Comparison of ENCODE assay signal across 9 cellular contexts in the genomic region with DNA sequence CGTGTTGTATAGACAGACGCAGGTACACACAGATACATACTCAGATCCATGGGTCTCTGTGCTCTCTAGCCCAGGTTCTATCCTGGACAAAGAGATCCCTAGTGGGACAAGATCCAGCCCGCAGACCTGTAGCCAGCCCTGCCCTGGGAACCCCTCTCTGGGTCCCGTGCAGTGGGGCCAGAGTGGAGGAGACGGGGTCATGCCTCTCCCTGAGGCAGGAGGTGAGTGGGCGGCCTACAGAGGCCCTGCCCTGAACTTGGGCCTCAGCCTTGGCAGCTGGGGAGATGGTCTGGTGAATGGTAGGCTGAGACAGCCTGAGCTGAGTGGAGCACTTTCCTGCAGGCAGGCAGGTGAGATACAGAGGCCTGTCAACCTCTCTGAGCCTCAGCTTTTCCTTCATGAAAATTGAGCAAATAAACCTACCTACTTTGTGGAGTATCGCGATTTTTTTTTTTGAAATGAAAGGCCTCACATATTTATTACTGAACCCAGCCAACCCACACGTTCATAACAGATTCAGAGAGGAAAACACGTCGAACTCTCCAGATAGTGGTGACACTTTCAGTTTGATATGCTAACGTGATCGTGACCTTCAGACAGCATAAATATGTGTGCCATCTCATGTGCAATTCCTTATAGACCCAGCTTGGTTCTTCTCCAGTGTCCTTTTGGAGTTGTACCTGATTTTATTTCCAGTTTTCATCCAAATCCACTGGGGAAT. TPM values are rescaled to one million over a fixed set of nuclear protein-coding genes. Genes with fewer than 3 reads are reported as not detected.
A peak's percentile ranks its signal among the peaks of the same experiment; 100 is the strongest.
DNase-seq lines count a peak whose midpoint lies in the region; ATAC-seq and TF ChIP-seq lines count a peak whose summit lies in the region.
"Had no signal": no experiment of that assay in that cellular context is flagged by ENCODE, and none has a peak within 500 bp of the region (broad histone marks: within the 10 kb centered on the region; RNA-seq: fewer than 3 reads in every experiment).

No MANE protein-coding gene starts in this region.

- peak overlapping the region in 3 of 4 donors; percentile 50 to 85 (median 56) for H3K4me3 Mint-ChIP-seq in IgD-negative memory B cell
- peak overlapping the region; percentile 81 for H3K4me3 Mint-ChIP-seq in activated T-helper 1 cell treated with anti-CD3 and anti-CD28 coated beads, Interleukin-12 subunit alpha, Interleukin-12 subunit beta, Interleukin-2, Interleukin-4 antibody, amounts not matched to agents 30 ng/mL and 10 ng/mL and 1 ng/mL, durations not matched to agents 14 hours and 24 hours and 36 hours
- H3K4me3 Mint-ChIP-seq in mesothelial cell of epicardium: no peak overlapping the region
- H3K4me3 Mint-ChIP-seq in stimulated activated naive CD8-positive, alpha-beta T cell treated with anti-CD3 and anti-CD28 coated beads, Interleukin-15, amount 100 ng/mL, for 72 hours: peak overlapping the region; percentile 75 to 78

- H3K9me3 Mint-ChIP-seq in IgD-negative memory B cell (peaks cover 0 to 2% (median 0%) of the 10 kb centered on the region in 3 donors), mesothelial cell of epicardium (no peaks in the 10 kb centered on the region)
- peaks cover 5% of the 10 kb centered on the region for H3K9me3 Mint-ChIP-seq in activated T-helper 1 cell treated with anti-CD3 and anti-CD28 coated beads, Interleukin-12 subunit alpha, Interleukin-12 subunit beta, Interleukin-2, Interleukin-4 antibody, amounts not matched to agents 30 ng/mL and 10 ng/mL and 1 ng/mL, durations not matched to agents 14 hours and 24 hours and 36 hours
- H3K9me3 Mint-ChIP-seq in stimulated activated naive CD8-positive, alpha-beta T cell treated with anti-CD3 and anti-CD28 coated beads, Interleukin-15, amount 100 ng/mL, for 72 hours: no peaks in the 10 kb centered on the region

- H3K27ac Mint-ChIP-seq in IgD-negative memory B cell: peak overlapping the region; percentile 89 to 93 (median 92)
- H3K27ac Mint-ChIP-seq in activated T-helper 1 cell treated with anti-CD3 and anti-CD28 coated beads, Interleukin-12 subunit alpha, Interleukin-12 subunit beta, Interleukin-2, Interleukin-4 antibody, amounts not matched to agents 30 ng/mL and 10 ng/mL and 1 ng/mL, durations not matched to agents 14 hours and 24 hours and 36 hours: peak overlapping the region; percentile 92
- peak overlapping the region; percentile 90 for H3K27ac Mint-ChIP-seq in mesothelial cell of epicardium
- H3K27ac Mint-ChIP-seq in stimulated activated naive CD8-positive, alpha-beta T cell treated with anti-CD3 and anti-CD28 coated beads, Interleukin-15, amount 100 ng/mL, for 72 hours: peak overlapping the region; percentile 92 to 96

- H3K4me1 Mint-ChIP-seq in IgD-negative memory B cell (peaks cover 13 to 22% (median 18%) of the 10 kb centered on the region in 3 donors), mesothelial cell of epicardium (peaks cover 47% of the 10 kb centered on the region)
- peaks cover 57% of the 10 kb centered on the region for H3K4me1 Mint-ChIP-seq in activated T-helper 1 cell treated with anti-CD3 and anti-CD28 coated beads, Interleukin-12 subunit alpha, Interleukin-12 subunit beta, Interleukin-2, Interleukin-4 antibody, amounts not matched to agents 30 ng/mL and 10 ng/mL and 1 ng/mL, durations not matched to agents 14 hours and 24 hours and 36 hours (ENCODE audit: low read depth)
- H3K4me1 Mint-ChIP-seq in stimulated activated naive CD8-positive, alpha-beta T cell treated with anti-CD3 and anti-CD28 coated beads, Interleukin-15, amount 100 ng/mL, for 72 hours: peaks cover 86% of the 10 kb centered on the region

- no peak for TF ChIP-seq CTCF in mesothelial cell of epicardium (IDR thresholded peaks at IDR 0.05; ENCODE audit: unreplicated experiment)

- peak; percentile 21 for ATAC-seq in stimulated activated naive CD8-positive, alpha-beta T cell treated with anti-CD3 and anti-CD28 coated beads, Interleukin-15, amount 100 ng/mL, for 72 hours
- ATAC-seq: left lobe of liver had no signal

- H3K27me3 Mint-ChIP-seq in IgD-negative memory B cell: no peaks in the 10 kb centered on the region
- no peaks in the 10 kb centered on the region for H3K27me3 Mint-ChIP-seq in activated T-helper 1 cell treated with anti-CD3 and anti-CD28 coated beads, Interleukin-12 subunit alpha, Interleukin-12 subunit beta, Interleukin-2, Interleukin-4 antibody, amounts not matched to agents 30 ng/mL and 10 ng/mL and 1 ng/mL, durations not matched to agents 14 hours and 24 hours and 36 hours (ENCODE audit: insufficient read depth)
- H3K27me3 Mint-ChIP-seq in mesothelial cell of epicardium (ENCODE audit: low read depth): no peaks in the 10 kb centered on the region
- H3K27me3 Mint-ChIP-seq in stimulated activated naive CD8-positive, alpha-beta T cell treated with anti-CD3 and anti-CD28 coated beads, Interleukin-15, amount 100 ng/mL, for 72 hours: no peaks in the 10 kb centered on the region

- DNase-seq in activated T-helper 1 cell treated with anti-CD3 and anti-CD28 coated beads, Interleukin-12 subunit alpha, Interleukin-12 subunit beta, Interleukin-2, Interleukin-4 antibody, amounts not matched to agents 30 ng/mL and 10 ng/mL and 1 ng/mL, durations not matched to agents 14 hours and 24 hours and 36 hours (ENCODE audit: low spot score): no peak
- DNase-seq in mesothelial cell of epicardium (ENCODE audit: low spot score in 2 of 2, unreplicated experiment in 2 of 2): no peak
- peak; percentile 74 to 76 for DNase-seq in stimulated activated naive CD8-positive, alpha-beta T cell treated with anti-CD3 and anti-CD28 coated beads, Interleukin-15, amount 100 ng/mL, for 72 hours
- DNase-seq in epidermal melanocyte (ENCODE audit: insufficient read length, low spot score): no peak
- no peak for DNase-seq in hippocampal formation (lab: John Stamatoyannopoulos, UW)
- DNase-seq in SIG-M5 treated with dmso at 0.1 percent for 504 hours (lab: John Stamatoyannopoulos, UW; ENCODE audit: unreplicated experiment): no peak
- DNase-seq: T-helper 9 cell had no signal

- H3K36me3 Mint-ChIP-seq in IgD-negative memory B cell (peaks cover 1% of the 10 kb centered on the region), mesothelial cell of epicardium (peaks cover under 1% of the 10 kb centered on the region)
- H3K36me3 Mint-ChIP-seq in activated T-helper 1 cell treated with anti-CD3 and anti-CD28 coated beads, Interleukin-12 subunit alpha, Interleukin-12 subunit beta, Interleukin-2, Interleukin-4 antibody, amounts not matched to agents 30 ng/mL and 10 ng/mL and 1 ng/mL, durations not matched to agents 14 hours and 24 hours and 36 hours (ENCODE audit: low read depth): peaks cover 12% of the 10 kb centered on the region

- intact Hi-C loops in activated T-helper 1 cell treated with anti-CD3 and anti-CD28 coated beads, Interleukin-12 subunit alpha, Interleukin-12 subunit beta, Interleukin-2, Interleukin-4 antibody, amounts not matched to agents 30 ng/mL and 10 ng/mL and 1 ng/mL, durations not matched to agents 14 hours and 24 hours and 36 hours (cut with micrococcal nuclease): loop anchor here (5.0 kb wide), 1 partner anchor 632 kb away; a partner anchor contains a TSS

RNA-seq across cellular contexts. Expression of a gene that starts 3.4 kb away (rescaled TPM):
- polyA plus RNA-seq in IgD-negative memory B cell: 164 TPM
- 431 and 455 TPM in 2 replicates for total RNA-seq in activated T-helper 1 cell treated with anti-CD3 and anti-CD28 coated beads, Interleukin-12 subunit alpha, Interleukin-12 subunit beta, Interleukin-2, Interleukin-4 antibody, amounts not matched to agents 30 ng/mL and 10 ng/mL and 1 ng/mL, durations not matched to agents 14 hours and 24 hours and 36 hours
- 274 to 284 TPM (median 276 TPM) in 3 replicates for total RNA-seq in mesothelial cell of epicardium

RNA-seq across cellular contexts. Expression of a gene that starts 10.6 kb away (rescaled TPM):
- polyA plus RNA-seq in IgD-negative memory B cell: 1.4 TPM
- total RNA-seq in activated T-helper 1 cell treated with anti-CD3 and anti-CD28 coated beads, Interleukin-12 subunit alpha, Interleukin-12 subunit beta, Interleukin-2, Interleukin-4 antibody, amounts not matched to agents 30 ng/mL and 10 ng/mL and 1 ng/mL, durations not matched to agents 14 hours and 24 hours and 36 hours: 2.8 and 3.2 TPM in 2 replicates
- total RNA-seq in mesothelial cell of epicardium: 14.8 to 17.1 TPM (median 16.8 TPM) in 3 replicates

RNA-seq across cellular contexts. Expression of a gene that starts 38.0 kb away (rescaled TPM):
- polyA plus RNA-seq in IgD-negative memory B cell: 137 TPM
- total RNA-seq in activated T-helper 1 cell treated with anti-CD3 and anti-CD28 coated beads, Interleukin-12 subunit alpha, Interleukin-12 subunit beta, Interleukin-2, Interleukin-4 antibody, amounts not matched to agents 30 ng/mL and 10 ng/mL and 1 ng/mL, durations not matched to agents 14 hours and 24 hours and 36 hours: 198 and 200 TPM in 2 replicates
- 112 to 119 TPM (median 114 TPM) in 3 replicates for total RNA-seq in mesothelial cell of epicardium

RNA-seq across cellular contexts. Expression of a gene that starts 55.5 kb away (rescaled TPM):
- polyA plus RNA-seq in IgD-negative memory B cell: 8.4 TPM
- total RNA-seq in activated T-helper 1 cell treated with anti-CD3 and anti-CD28 coated beads, Interleukin-12 subunit alpha, Interleukin-12 subunit beta, Interleukin-2, Interleukin-4 antibody, amounts not matched to agents 30 ng/mL and 10 ng/mL and 1 ng/mL, durations not matched to agents 14 hours and 24 hours and 36 hours: 17.9 and 21.5 TPM in 2 replicates
- total RNA-seq in mesothelial cell of epicardium: 22.6 to 24.3 TPM (median 23.2 TPM) in 3 replicates

RNA-seq across cellular contexts. Expression of a gene that starts 58.6 kb away (rescaled TPM):
- polyA plus RNA-seq in IgD-negative memory B cell: not detected
- total RNA-seq in activated T-helper 1 cell treated with anti-CD3 and anti-CD28 coated beads, Interleukin-12 subunit alpha, Interleukin-12 subunit beta, Interleukin-2, Interleukin-4 antibody, amounts not matched to agents 30 ng/mL and 10 ng/mL and 1 ng/mL, durations not matched to agents 14 hours and 24 hours and 36 hours: not detected in 2 replicates
- 0.70 to 1.4 TPM (median 0.93 TPM) in 3 replicates for total RNA-seq in mesothelial cell of epicardium

Comparison
In these comparisons a context has a peak if more than half of its experiments do, and no peak if none do; other contexts are left out.
1. DNase-seq: peak in stimulated activated naive CD8-positive, alpha-beta T cell treated with anti-CD3 and anti-CD28 coated beads, Interleukin-15, amount 100 ng/mL, for 72 hours (2 of 2); none in activated T-helper 1 cell treated with anti-CD3 and anti-CD28 coated beads, Interleukin-12 subunit alpha, Interleukin-12 subunit beta, Interleukin-2, Interleukin-4 antibody, amounts not matched to agents 30 ng/mL and 10 ng/mL and 1 ng/mL, durations not matched to agents 14 hours and 24 hours and 36 hours (single experiment), mesothelial cell of epicardium (0 of 2), epidermal melanocyte (single experiment), hippocampal formation (0 of 2) and SIG-M5 treated with dmso at 0.1 percent for 504 hours (single experiment).
2. Peak in every context shown above with its lines, with median percentiles within 50 percentile points of each other: H3K27ac Mint-ChIP-seq.